In genomic region chr1:225651376-225651871, GRCh38 we compare ENCODE assay signal across 8 cellular contexts. TPM values are rescaled to one million over a fixed set of nuclear protein-coding genes. Genes with fewer than 3 reads are reported as not detected.
DNase-seq lines count a peak whose midpoint lies in the region; ATAC-seq and TF ChIP-seq lines count a peak whose summit lies in the region.

No MANE protein-coding gene starts in this region.

- H3F3A ChIP-seq in Loucy (ENCODE audit: low read depth), result peaks cover 10% of the 10 kb centered on the region; the same call in 1 of the 2 replicates

- H3K4me3 Mint-ChIP-seq in CD8-positive, alpha-beta memory T cell, result peak overlapping the region; percentile 88 to 95 (median 92)
- peak overlapping the region; percentile 91 for H3K4me3 Mint-ChIP-seq in natural killer cell

- DNase-seq in CD8-positive, alpha-beta memory T cell, result no peak
- DNase-seq in coronary artery (ENCODE audit: low spot score) (no peak), natural killer cell (no peak), SIG-M5 treated with dmso at 0.1 percent for 504 hours (lab: John Stamatoyannopoulos, UW; ENCODE audit: unreplicated experiment) (no peak), UCSD-AML1 (lab: John Stamatoyannopoulos, UW; ENCODE audit: unreplicated experiment) (no peak), posterior vena cava (ENCODE audit: low spot score) (no peak)
- no peak for DNase-seq in effector CD4-positive, alpha-beta T cell

- CTCF ChIA-PET in CD8-positive, alpha-beta memory T cell (lab: Charles Lee), result no interaction called here

- H3K27ac Mint-ChIP-seq in CD8-positive, alpha-beta memory T cell, result no peak overlapping the region
- H3K27ac Mint-ChIP-seq in natural killer cell, result no peak overlapping the region

- peaks cover 23 to 50% of the 10 kb centered on the region in 2 donors for H3K27me3 Mint-ChIP-seq in CD8-positive, alpha-beta memory T cell
- peaks cover 28 to 48% of the 10 kb centered on the region in 2 donors for H3K27me3 Mint-ChIP-seq in natural killer cell (ENCODE audit: low read depth in 2 of 2)

- H3K9ac ChIP-seq in Loucy (ENCODE audit: low read depth, low read length, poor library complexity, severe bottlenecking), result peak overlapping the region; percentile 82

- peaks cover 50% of the 10 kb centered on the region for H3K79me2 ChIP-seq in Loucy (ENCODE audit: insufficient read depth, low read length)

- TF ChIP-seq CTCF in Loucy (conservative IDR thresholded peaks at IDR 0.05; ENCODE audit: low read length), result no peak
- no peak for TF ChIP-seq CTCF in coronary artery (IDR thresholded peaks at IDR 0.05)
- TF ChIP-seq CTCF in natural killer cell (IDR thresholded peaks at IDR 0.05), result no peak

- H3K9me3 ChIP-seq in CD8-positive, alpha-beta memory T cell (ENCODE audit: low read length), result no peaks in the 10 kb centered on the region
- no peaks in the 10 kb centered on the region for H3K9me3 ChIP-seq in Loucy (ENCODE audit: insufficient read depth, low read depth, low read length)

- no peak for ATAC-seq in natural killer cell

- no peaks in the 10 kb centered on the region for H3K9me2 ChIP-seq in Loucy (replicated peaks; ENCODE audit: low read depth, low read length)

- peak overlapping the region; percentile 88 for H3K4me2 ChIP-seq in Loucy (ENCODE audit: low read depth, low read length, poor library complexity, severe bottlenecking)

- intact Hi-C loops in natural killer cell (cut with micrococcal nuclease) (no loop called here), posterior vena cava (cut with DNase I) (loop anchor here in 1 of 2 donors (10.0 kb wide), 1 partner anchor 113 kb away; no protein-coding TSS in a partner anchor)

- no peaks in the 10 kb centered on the region for H3K36me3 ChIP-seq in CD8-positive, alpha-beta memory T cell (ENCODE audit: insufficient read depth, low read length)
- H3K36me3 ChIP-seq in Loucy (ENCODE audit: insufficient read depth, low read length), result no peaks in the 10 kb centered on the region

- no peak overlapping the region for H3K27ac ChIP-seq in CD8-positive, alpha-beta memory T cell (ENCODE audit: low read depth, low read length)
- peak overlapping the region; percentile 95 to 100 for H3K27ac ChIP-seq in coronary artery

- H3K27me3 ChIP-seq in CD8-positive, alpha-beta memory T cell (ENCODE audit: insufficient read depth, low read length, poor library complexity, severe bottlenecking), result peaks cover 26% of the 10 kb centered on the region
- no peaks in the 10 kb centered on the region for H3K27me3 ChIP-seq in Loucy (ENCODE audit: insufficient read depth, low read length, poor library complexity, severe bottlenecking)

- no peak overlapping the region for H2AFZ ChIP-seq in Loucy (ENCODE audit: low read length)

- peaks cover 16 to 18% (median 17%) of the 10 kb centered on the region in 3 donors for H3K4me1 Mint-ChIP-seq in CD8-positive, alpha-beta memory T cell
- H3K4me1 Mint-ChIP-seq in natural killer cell, result peaks cover 14 to 15% of the 10 kb centered on the region in 2 donors

- H4K20me1 ChIP-seq in Loucy (ENCODE audit: insufficient read depth, low read length, poor library complexity, severe bottlenecking), result peaks cover 19% of the 10 kb centered on the region

- POLR2A ChIA-PET in CD8-positive, alpha-beta memory T cell (lab: Charles Lee), result no interaction called here

- H3K4me3 ChIP-seq in CD8-positive, alpha-beta memory T cell (ENCODE audit: low read length), result no peak overlapping the region
- H3K4me3 ChIP-seq in Loucy (ENCODE audit: low read length, poor library complexity, severe bottlenecking) (peak overlapping the region; percentile 99), coronary artery (peak overlapping the region; percentile 95)

- no peaks in the 10 kb centered on the region for H3K9me3 Mint-ChIP-seq in CD8-positive, alpha-beta memory T cell
- H3K9me3 Mint-ChIP-seq in natural killer cell, result no peaks in the 10 kb centered on the region

- peaks cover 0 to 1% (median 0%) of the 10 kb centered on the region in 3 donors for H3K36me3 Mint-ChIP-seq in CD8-positive, alpha-beta memory T cell
- no peaks in the 10 kb centered on the region for H3K36me3 Mint-ChIP-seq in natural killer cell

- H3K4me1 ChIP-seq in CD8-positive, alpha-beta memory T cell (ENCODE audit: insufficient read depth, low read length), result peaks cover 12% of the 10 kb centered on the region
- H3K4me1 ChIP-seq in Loucy (ENCODE audit: insufficient read depth, low read length, poor library complexity, severe bottlenecking), result peaks cover 45% of the 10 kb centered on the region

RNA-seq across cellular contexts. Expression of gene ENAH, which starts 1.5 kb away (rescaled TPM):
- total RNA-seq in CD8-positive, alpha-beta memory T cell, result under 1 TPM; 0.53 TPM
- polyA plus RNA-seq in CD8-positive, alpha-beta memory T cell, result not detected
- total RNA-seq in natural killer cell, result not detected
- total RNA-seq in posterior vena cava, result 100 to 1,000 TPM; 165 to 244 TPM

Comparison
In these comparisons a context has a peak if more than half of its experiments do, and no peak if none do; other contexts are left out.
1. RNA of gene ENAH, which starts 1.5 kb away (total RNA-seq): 165 to 244 TPM in posterior vena cava; 0.53 TPM in CD8-positive, alpha-beta memory T cell and not detected in natural killer cell; every median in the first group is over 100 times any median in the second.